Comparison of ENCODE assay signal across 1 cellular context in genomic region chr9:116687074-116687761, GRCh38.
TF ChIP-seq lines count a peak whose summit lies in the region.

A gene with protein sequence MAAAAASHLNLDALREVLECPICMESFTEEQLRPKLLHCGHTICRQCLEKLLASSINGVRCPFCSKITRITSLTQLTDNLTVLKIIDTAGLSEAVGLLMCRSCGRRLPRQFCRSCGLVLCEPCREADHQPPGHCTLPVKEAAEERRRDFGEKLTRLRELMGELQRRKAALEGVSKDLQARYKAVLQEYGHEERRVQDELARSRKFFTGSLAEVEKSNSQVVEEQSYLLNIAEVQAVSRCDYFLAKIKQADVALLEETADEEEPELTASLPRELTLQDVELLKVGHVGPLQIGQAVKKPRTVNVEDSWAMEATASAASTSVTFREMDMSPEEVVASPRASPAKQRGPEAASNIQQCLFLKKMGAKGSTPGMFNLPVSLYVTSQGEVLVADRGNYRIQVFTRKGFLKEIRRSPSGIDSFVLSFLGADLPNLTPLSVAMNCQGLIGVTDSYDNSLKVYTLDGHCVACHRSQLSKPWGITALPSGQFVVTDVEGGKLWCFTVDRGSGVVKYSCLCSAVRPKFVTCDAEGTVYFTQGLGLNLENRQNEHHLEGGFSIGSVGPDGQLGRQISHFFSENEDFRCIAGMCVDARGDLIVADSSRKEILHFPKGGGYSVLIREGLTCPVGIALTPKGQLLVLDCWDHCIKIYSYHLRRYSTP (plus strand): TSS chr9:116687305. CDS start chr9:116697743, 10,438 bp downstream.

TF ChIP-seq in HEK293, 187 proteins besides CTCF, POLR2A, EP300 and RAD21 (continued from another document):
- TF ChIP-seq ZBTB20 (tag by site-specific recombination; IDR thresholded peaks at IDR 0.05) (peak; percentile 60), ZNF704 (tag by site-specific recombination; IDR thresholded peaks at IDR 0.05) (no peak), ZFP37 (tag by site-specific recombination; IDR thresholded peaks at IDR 0.05) (no peak), ZNF391 (tag by site-specific recombination; IDR thresholded peaks at IDR 0.05; ENCODE audit: borderline replicate concordance, low read depth) (no peak), ZNF366 (tag by site-specific recombination; conservative IDR thresholded peaks at IDR 0.05) (no peak), ZNF785 (tag by site-specific recombination; IDR thresholded peaks at IDR 0.05) (no peak), ZNF830 (tag by site-specific recombination; IDR thresholded peaks at IDR 0.05; ENCODE audit: low read depth) (no peak), ZNF221 (tag by site-specific recombination; IDR thresholded peaks at IDR 0.05; ENCODE audit: borderline replicate concordance) (no peak), ZNF560 (tag by site-specific recombination; IDR thresholded peaks at IDR 0.05; ENCODE audit: borderline replicate concordance) (no peak), IKZF3 (tag by site-specific recombination; IDR thresholded peaks at IDR 0.05) (no peak), ZNF157 (tag by site-specific recombination; IDR thresholded peaks at IDR 0.05) (no peak), REST (tag by site-specific recombination; IDR thresholded peaks at IDR 0.05) (no peak), WT1 (tag by site-specific recombination; IDR thresholded peaks at IDR 0.05) (no peak), KLF17 (tag by site-specific recombination; IDR thresholded peaks at IDR 0.05) (no peak), RBAK (tag by site-specific recombination; IDR thresholded peaks at IDR 0.05) (no peak), ZNF777 (tag by site-specific recombination; IDR thresholded peaks at IDR 0.05; ENCODE audit: borderline replicate concordance) (no peak), HOXC10 (CRISPR knock-in tag; IDR thresholded peaks at IDR 0.05) (no peak), ZNF292 (tag by site-specific recombination; IDR thresholded peaks at IDR 0.05; ENCODE audit: borderline replicate concordance, low read depth) (no peak), ZNF10 (tag by site-specific recombination; IDR thresholded peaks at IDR 0.05) (no peak), ZNF266 (tag by site-specific recombination; IDR thresholded peaks at IDR 0.05; ENCODE audit: low read depth) (no peak), ZNF398 (tag by site-specific recombination; IDR thresholded peaks at IDR 0.05) (peak; percentile 49; the same call in 1 of the 2 replicates), GLIS1 (tag by site-specific recombination; IDR thresholded peaks at IDR 0.05) (peak; percentile 72), GFI1B (tag by site-specific recombination; IDR thresholded peaks at IDR 0.05) (no peak), PBX3 (CRISPR knock-in tag; IDR thresholded peaks at IDR 0.05) (peak; percentile 99), ELK4 (IDR thresholded peaks at IDR 0.05; ENCODE audit: borderline replicate concordance, low read depth, low read length) (no peak)
- TF ChIP-seq, protein P1, sequence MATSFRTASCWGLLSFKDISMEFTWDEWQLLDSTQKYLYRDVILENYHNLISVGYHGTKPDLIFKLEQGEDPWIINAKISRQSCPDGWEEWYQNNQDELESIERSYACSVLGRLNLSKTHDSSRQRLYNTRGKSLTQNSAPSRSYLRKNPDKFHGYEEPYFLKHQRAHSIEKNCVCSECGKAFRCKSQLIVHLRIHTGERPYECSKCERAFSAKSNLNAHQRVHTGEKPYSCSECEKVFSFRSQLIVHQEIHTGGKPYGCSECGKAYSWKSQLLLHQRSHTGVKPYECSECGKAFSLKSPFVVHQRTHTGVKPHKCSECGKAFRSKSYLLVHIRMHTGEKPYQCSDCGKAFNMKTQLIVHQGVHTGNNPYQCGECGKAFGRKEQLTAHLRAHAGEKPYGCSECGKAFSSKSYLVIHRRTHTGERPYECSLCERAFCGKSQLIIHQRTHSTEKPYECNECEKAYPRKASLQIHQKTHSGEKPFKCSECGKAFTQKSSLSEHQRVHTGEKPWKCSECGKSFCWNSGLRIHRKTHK (tag by site-specific recombination; IDR thresholded peaks at IDR 0.05): no peak
- TF ChIP-seq, protein P2, sequence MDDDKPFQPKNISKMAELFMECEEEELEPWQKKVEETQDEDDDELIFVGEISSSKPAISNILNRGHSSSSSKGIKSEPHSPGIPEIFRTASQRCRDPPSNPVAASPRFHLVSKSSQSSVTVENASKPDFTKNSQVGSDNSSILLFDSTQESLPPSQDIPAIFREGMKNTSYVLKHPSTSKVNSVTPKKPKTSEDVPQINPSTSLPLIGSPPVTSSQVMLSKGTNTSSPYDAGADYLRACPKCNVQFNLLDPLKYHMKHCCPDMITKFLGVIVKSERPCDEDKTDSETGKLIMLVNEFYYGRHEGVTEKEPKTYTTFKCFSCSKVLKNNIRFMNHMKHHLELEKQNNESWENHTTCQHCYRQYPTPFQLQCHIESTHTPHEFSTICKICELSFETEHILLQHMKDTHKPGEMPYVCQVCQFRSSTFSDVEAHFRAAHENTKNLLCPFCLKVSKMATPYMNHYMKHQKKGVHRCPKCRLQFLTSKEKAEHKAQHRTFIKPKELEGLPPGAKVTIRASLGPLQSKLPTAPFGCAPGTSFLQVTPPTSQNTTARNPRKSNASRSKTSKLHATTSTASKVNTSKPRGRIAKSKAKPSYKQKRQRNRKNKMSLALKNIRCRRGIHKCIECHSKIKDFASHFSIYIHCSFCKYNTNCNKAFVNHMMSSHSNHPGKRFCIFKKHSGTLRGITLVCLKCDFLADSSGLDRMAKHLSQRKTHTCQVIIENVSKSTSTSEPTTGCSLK (tag by site-specific recombination; IDR thresholded peaks at IDR 0.05): no peak
- TF ChIP-seq, protein P3, sequence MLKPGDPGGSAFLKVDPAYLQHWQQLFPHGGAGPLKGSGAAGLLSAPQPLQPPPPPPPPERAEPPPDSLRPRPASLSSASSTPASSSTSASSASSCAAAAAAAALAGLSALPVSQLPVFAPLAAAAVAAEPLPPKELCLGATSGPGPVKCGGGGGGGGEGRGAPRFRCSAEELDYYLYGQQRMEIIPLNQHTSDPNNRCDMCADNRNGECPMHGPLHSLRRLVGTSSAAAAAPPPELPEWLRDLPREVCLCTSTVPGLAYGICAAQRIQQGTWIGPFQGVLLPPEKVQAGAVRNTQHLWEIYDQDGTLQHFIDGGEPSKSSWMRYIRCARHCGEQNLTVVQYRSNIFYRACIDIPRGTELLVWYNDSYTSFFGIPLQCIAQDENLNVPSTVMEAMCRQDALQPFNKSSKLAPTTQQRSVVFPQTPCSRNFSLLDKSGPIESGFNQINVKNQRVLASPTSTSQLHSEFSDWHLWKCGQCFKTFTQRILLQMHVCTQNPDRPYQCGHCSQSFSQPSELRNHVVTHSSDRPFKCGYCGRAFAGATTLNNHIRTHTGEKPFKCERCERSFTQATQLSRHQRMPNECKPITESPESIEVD (tag by site-specific recombination; IDR thresholded peaks at IDR 0.05): no peak
